In genomic region chrX:149871940-149872339, GRCh38 we compare ENCODE assay signal across 8 cellular contexts. TPM values are rescaled to one million over a fixed set of nuclear protein-coding genes. Genes with fewer than 3 reads are reported as not detected.
DNase-seq lines count a peak whose midpoint lies in the region; ATAC-seq, FAIRE-seq and TF ChIP-seq lines count a peak whose summit lies in the region.

No MANE protein-coding gene starts in this region.

- peak; percentile 17 for TF ChIP-seq CTCF in AG09309 (IDR thresholded peaks at IDR 0.05; ENCODE audit: control insufficient read depth, insufficient read depth, low read depth, low read length, missing control alignments)

- peak; percentile 80 for ATAC-seq in HG03457 (IDR thresholded peaks at IDR 0.05; ENCODE audit: unreplicated experiment)

- DNase-seq in AG09309 (ENCODE audit: low read depth), result no peak
- DNase-seq in GM19239 (ENCODE audit: insufficient read length, low spot score), result peak; percentile 18
- peak; percentile 5 for DNase-seq in activated CD4-positive, CD25-positive, alpha-beta regulatory T cell treated with anti-CD3 and anti-CD28 coated beads, Interleukin-2, amount 50 U/mL, for 16 hours (ENCODE audit: low read depth, low spot score)
- peak; percentile 1 to 17 for DNase-seq in dermis microvascular lymphatic vessel endothelial cell (ENCODE audit: low read depth in 2 of 2)
- peak; percentile 2 to 16 for DNase-seq in stimulated activated CD4-positive, alpha-beta T cell treated with anti-CD3 and anti-CD28 coated beads, Interleukin-1b, Interleukin-23, amount 100 ng/mL, for 1 hour (ENCODE audit: low read depth in 2 of 2)
- DNase-seq in NCI-H187 (lab: John Stamatoyannopoulos, UW), result no peak
- DNase-seq in NCI-H1694 treated with DMSO at 0.1 percent for 48 hours (lab: John Stamatoyannopoulos, UW), result no peak

- FAIRE-seq in GM19239 (lab: Jason Lieb, UNC), result peak; percentile 28

- no peak overlapping the region for H3K4me3 ChIP-seq in AG09309 (ENCODE audit: control insufficient read depth, low read depth, low read length)

RNA-seq across cellular contexts. Expression of gene MAGEA8, which starts 9.0 kb away (rescaled TPM):
- not detected in 2 replicates for total RNA-seq in dermis microvascular lymphatic vessel endothelial cell

RNA-seq across cellular contexts. Expression of gene HSFX4, which starts 57.4 kb away (rescaled TPM):
- total RNA-seq in dermis microvascular lymphatic vessel endothelial cell, result not detected in 2 replicates

Comparison
In these comparisons a context has a peak if more than half of its experiments do, and no peak if none do; other contexts are left out.
1. DNase-seq: peak in GM19239 (single experiment), activated CD4-positive, CD25-positive, alpha-beta regulatory T cell treated with anti-CD3 and anti-CD28 coated beads, Interleukin-2, amount 50 U/mL, for 16 hours (single experiment), dermis microvascular lymphatic vessel endothelial cell (2 of 2) and stimulated activated CD4-positive, alpha-beta T cell treated with anti-CD3 and anti-CD28 coated beads, Interleukin-1b, Interleukin-23, amount 100 ng/mL, for 1 hour (2 of 2); none in AG09309 (single experiment), NCI-H187 (0 of 2) and NCI-H1694 treated with DMSO at 0.1 percent for 48 hours (single experiment).